ENCODE assay signal across 8 cellular contexts in genomic region chr10:72224191-72224590, GRCh38. TPM values are rescaled to one million over a fixed set of nuclear protein-coding genes. Genes with fewer than 3 reads are reported as not detected.
DNase-seq lines count a peak whose midpoint lies in the region; ATAC-seq and TF ChIP-seq lines count a peak whose summit lies in the region.
"Not testable (repeated sequence)": the region's sequence is repeated elsewhere in the genome, so short reads cannot be mapped to it uniquely, and the experiment has no call there.

No MANE protein-coding gene starts in this region.

- H3K27me3 Mint-ChIP-seq in CD4-positive, CD25-positive, alpha-beta regulatory T cell; T-helper 2 cell treated with Interferon-gamma antibody and Interleukin-4, amounts not matched to agents 5 μg/mL and 100 μg/mL, for 36 hours (ENCODE audit: low read depth); natural killer cell (ENCODE audit: low read depth in 2 of 2): not testable (repeated sequence)

- intact Hi-C loops in right cardiac atrium (cut with DNase I) (loop anchor here in 3 of 4 donors (5.0 to 10.0 kb wide), 4 partner anchors 89 to 172 kb away; no protein-coding TSS in a partner anchor), gastrocnemius medialis (cut with DNase I; ENCODE audit: low total_unique reads) (loop anchor here (5.0 kb wide), 1 partner anchor 92 kb away; no protein-coding TSS in a partner anchor)
- intact Hi-C loops in natural killer cell (cut with micrococcal nuclease), result not testable (repeated sequence)

- H3K9me3 ChIP-seq in CD4-positive, CD25-positive, alpha-beta regulatory T cell (ENCODE audit: control insufficient read depth in 2 of 2, low read length in 2 of 2); right cardiac atrium (ENCODE audit: control insufficient read depth, low read length); gastrocnemius medialis; tibial nerve: not testable (repeated sequence)

- in situ Hi-C loops in brain microvascular endothelial cell (cut with HindIII; ENCODE audit: low pct_ligation_motif_present, low sequenced_read_pairs), result not testable (repeated sequence)
- in situ Hi-C loops in gastrocnemius medialis (cut with MboI; ENCODE audit: low sequenced_read_pairs in 4 of 4), result loop anchor here in 2 of 4 donors (10.0 to 25.0 kb wide), 2 partner anchors 51 to 113 kb away; partner anchors contain the start of gene DDIT4 (in 1 of the 2)

- H3K4me3 Mint-ChIP-seq in CD4-positive, CD25-positive, alpha-beta regulatory T cell, result peak overlapping the region in 1 of 4 donors; percentile 70
- H3K4me3 Mint-ChIP-seq in T-helper 2 cell treated with Interferon-gamma antibody and Interleukin-4, amounts not matched to agents 5 μg/mL and 100 μg/mL, for 36 hours; natural killer cell: not testable (repeated sequence)

- peaks cover 26 to 64% (median 34%) of the 10 kb centered on the region in 4 donors for H3K4me1 Mint-ChIP-seq in CD4-positive, CD25-positive, alpha-beta regulatory T cell
- peaks cover 33% of the 10 kb centered on the region for H3K4me1 Mint-ChIP-seq in T-helper 2 cell treated with Interferon-gamma antibody and Interleukin-4, amounts not matched to agents 5 μg/mL and 100 μg/mL, for 36 hours (ENCODE audit: low read depth)
- peaks cover 2 to 26% of the 10 kb centered on the region in 2 donors for H3K4me1 Mint-ChIP-seq in natural killer cell

- H3K9me3 Mint-ChIP-seq in CD4-positive, CD25-positive, alpha-beta regulatory T cell; T-helper 2 cell treated with Interferon-gamma antibody and Interleukin-4, amounts not matched to agents 5 μg/mL and 100 μg/mL, for 36 hours; natural killer cell: not testable (repeated sequence)

- peaks cover 29% of the 10 kb centered on the region for H3K36me3 ChIP-seq in CD4-positive, CD25-positive, alpha-beta regulatory T cell (ENCODE audit: control insufficient read depth, insufficient read depth, low read length)
- not testable (repeated sequence) for H3K36me3 ChIP-seq in brain microvascular endothelial cell (replicated peaks); gastrocnemius medialis
- H3K36me3 ChIP-seq in tibial nerve, result peaks cover 0 to 39% (median 0%) of the 10 kb centered on the region in 3 donors

- H3K27me3 ChIP-seq in CD4-positive, CD25-positive, alpha-beta regulatory T cell (ENCODE audit: control insufficient read depth, insufficient read depth, low read length); brain microvascular endothelial cell (replicated peaks); right cardiac atrium (ENCODE audit: control insufficient read depth, insufficient read depth); gastrocnemius medialis; tibial nerve: not testable (repeated sequence)

- not testable (repeated sequence) for TF ChIP-seq POLR2A in gastrocnemius medialis (IDR thresholded peaks at IDR 0.05); tibial nerve (IDR thresholded peaks at IDR 0.05)

- not testable (repeated sequence) for DNase-seq in CD4-positive, CD25-positive, alpha-beta regulatory T cell; T-helper 2 cell treated with Interferon-gamma antibody and Interleukin-4, amounts not matched to agents 5 μg/mL and 100 μg/mL, for 36 hours (ENCODE audit: low spot score); brain microvascular endothelial cell; right cardiac atrium; natural killer cell; gastrocnemius medialis; tibial nerve (ENCODE audit: low spot score in 2 of 2)
- peak; percentile 46 for DNase-seq in activated effector memory CD4-positive, alpha-beta T cell treated with anti-CD3 and anti-CD28 coated beads, Interleukin-2, amount 50 U/mL, for 16 hours

- not testable (repeated sequence) for TF ChIP-seq CTCF in brain microvascular endothelial cell (IDR thresholded peaks at IDR 0.05; ENCODE audit: low read depth, low read length, missing control alignments); natural killer cell (IDR thresholded peaks at IDR 0.05); gastrocnemius medialis (IDR thresholded peaks at IDR 0.05 in 4 of 5, conservative IDR thresholded peaks at IDR 0.05 in 1 of 5); tibial nerve (IDR thresholded peaks at IDR 0.05)

- ATAC-seq in CD4-positive, CD25-positive, alpha-beta regulatory T cell (ENCODE audit: low read depth in 2 of 2); right cardiac atrium; natural killer cell; gastrocnemius medialis: not testable (repeated sequence)

- peaks cover 36% of the 10 kb centered on the region for H3K4me1 ChIP-seq in CD4-positive, CD25-positive, alpha-beta regulatory T cell (ENCODE audit: control insufficient read depth, insufficient read depth, low read length, poor library complexity, severe bottlenecking)
- H3K4me1 ChIP-seq in right cardiac atrium (ENCODE audit: control insufficient read depth, insufficient read depth, low read length), result not testable (repeated sequence)
- H3K4me1 ChIP-seq in gastrocnemius medialis, result peaks cover 54 to 75% of the 10 kb centered on the region in 2 donors
- H3K4me1 ChIP-seq in tibial nerve, result peaks cover 0 to 63% (median 33%) of the 10 kb centered on the region in 4 donors

- H3K27ac ChIP-seq in CD4-positive, CD25-positive, alpha-beta regulatory T cell (ENCODE audit: insufficient read depth, low read length, poor library complexity, severe bottlenecking), result not testable (repeated sequence)
- H3K27ac ChIP-seq in brain microvascular endothelial cell, result peak overlapping the region; percentile 41
- peak overlapping the region; percentile 50 for H3K27ac ChIP-seq in right cardiac atrium (ENCODE audit: low read length)
- peak overlapping the region; percentile 94 to 99 (median 98) for H3K27ac ChIP-seq in gastrocnemius medialis
- peak overlapping the region; percentile 70 to 92 (median 82) for H3K27ac ChIP-seq in tibial nerve

- peak overlapping the region; percentile 20 to 80 (median 80) for H3K27ac Mint-ChIP-seq in CD4-positive, CD25-positive, alpha-beta regulatory T cell
- H3K27ac Mint-ChIP-seq in T-helper 2 cell treated with Interferon-gamma antibody and Interleukin-4, amounts not matched to agents 5 μg/mL and 100 μg/mL, for 36 hours, result peak overlapping the region; percentile 60
- peak overlapping the region; percentile 43 to 72 for H3K27ac Mint-ChIP-seq in natural killer cell

- WGBS in right cardiac atrium, result 89% methylated on average over 6 of the region's 6 CpGs
- WGBS in tibial nerve, 2 donors, result 86 to 89% methylated on average over 6 of the region's 6 CpGs

- H3K4me3 ChIP-seq in CD4-positive, CD25-positive, alpha-beta regulatory T cell (ENCODE audit: low read depth, low read length); brain microvascular endothelial cell (ENCODE audit: low read depth, low read length); right cardiac atrium (ENCODE audit: low read length); gastrocnemius medialis; tibial nerve: not testable (repeated sequence)

- TF ChIP-seq EP300 in tibial nerve (IDR thresholded peaks at IDR 0.05), result not testable (repeated sequence)

- peaks cover 28% of the 10 kb centered on the region for H3K36me3 Mint-ChIP-seq in CD4-positive, CD25-positive, alpha-beta regulatory T cell
- peaks cover 29% of the 10 kb centered on the region for H3K36me3 Mint-ChIP-seq in T-helper 2 cell treated with Interferon-gamma antibody and Interleukin-4, amounts not matched to agents 5 μg/mL and 100 μg/mL, for 36 hours (ENCODE audit: low read depth)
- H3K36me3 Mint-ChIP-seq in natural killer cell, result not testable (repeated sequence)

RNA-seq across cellular contexts. Expression of gene ASCC1, which starts 8.1 kb away (rescaled TPM):
- total RNA-seq in CD4-positive, CD25-positive, alpha-beta regulatory T cell, result 25.2 TPM
- polyA plus RNA-seq in CD4-positive, CD25-positive, alpha-beta regulatory T cell, result 10 to 100 TPM; 20.5 to 28.8 (median 27.2) TPM
- 10 to 100 TPM; 27.6 to 37.9 (median 32.8) TPM for total RNA-seq in right cardiac atrium
- polyA plus RNA-seq in right cardiac atrium, result 26.0 TPM
- total RNA-seq in natural killer cell, result 10 to 100 TPM; 26.0 to 35.2 (median 29.3) TPM
- total RNA-seq in gastrocnemius medialis, result 10 to 100 TPM; 26.1 to 31.1 (median 29.6) TPM
- 10 to 100 TPM; 34.2 to 85.7 (median 54.2) TPM for total RNA-seq in tibial nerve

RNA-seq across cellular contexts. Expression of gene ANAPC16, which starts 8.4 kb away (rescaled TPM):
- total RNA-seq in CD4-positive, CD25-positive, alpha-beta regulatory T cell, result 86.6 TPM
- polyA plus RNA-seq in CD4-positive, CD25-positive, alpha-beta regulatory T cell, result 100 to 1,000 TPM; 282 to 361 (median 288) TPM
- total RNA-seq in right cardiac atrium, result 100 to 1,000 TPM; 190 to 236 (median 223) TPM
- polyA plus RNA-seq in right cardiac atrium, result 287 TPM
- total RNA-seq in natural killer cell, result 10 to 100 TPM; 70.9 to 77.0 (median 71.0) TPM
- 100 to 1,000 TPM in 2 of 4 donors, 10 to 100 TPM in 2; 70.9 to 168 (median 105) TPM for total RNA-seq in gastrocnemius medialis
- total RNA-seq in tibial nerve, result 10 to 100 TPM; 52.6 to 72.3 (median 61.9) TPM

RNA-seq across cellular contexts. Expression of gene DDIT4, which starts 49.5 kb away (rescaled TPM):
- total RNA-seq in CD4-positive, CD25-positive, alpha-beta regulatory T cell, result 403 TPM
- polyA plus RNA-seq in CD4-positive, CD25-positive, alpha-beta regulatory T cell, result 100 to 1,000 TPM in 1 of 4 donors, 10 to 100 TPM in 3; 62.1 to 123 (median 76.6) TPM
- total RNA-seq in right cardiac atrium (100 to 1,000 TPM in 1 of 4 donors, 10 to 100 TPM in 3; 33.0 to 113 (median 76.5) TPM), natural killer cell (100 to 1,000 TPM; 174 to 232 (median 200) TPM), gastrocnemius medialis (100 to 1,000 TPM; 296 to 667 (median 319) TPM), tibial nerve (1,000 to 10,000 TPM; 1,317 to 2,202 (median 1,604) TPM)
- 53.6 TPM for polyA plus RNA-seq in right cardiac atrium
